In genomic region chr16:85372627-85373372, GRCh38 we compare ENCODE assay signal across 1 cellular context.
TF ChIP-seq lines count a peak whose summit lies in the region.

No MANE protein-coding gene starts in this region.

TF ChIP-seq in IMR-90, 13 proteins besides CTCF, POLR2A, EP300 and RAD21 (continued from another document):
- TF ChIP-seq USF2 (IDR thresholded peaks at IDR 0.05; ENCODE audit: low read depth, low read length) (peak; percentile 74; the same call in 1 of the 2 replicates), CEBPB (IDR thresholded peaks at IDR 0.05; ENCODE audit: low read depth, low read length) (peak; percentile 73), RCOR1 (IDR thresholded peaks at IDR 0.05; ENCODE audit: insufficient replicate concordance, low read length) (no peak), BHLHE40 (IDR thresholded peaks at IDR 0.05; ENCODE audit: low read depth, low read length) (no peak), ELK1 (IDR thresholded peaks at IDR 0.05; ENCODE audit: borderline replicate concordance, low read depth, low read length) (no peak), MAFK (IDR thresholded peaks at IDR 0.05; ENCODE audit: low read depth, low read length) (no peak), SMC3 (IDR thresholded peaks at IDR 0.05; ENCODE audit: low read depth, low read length) (no peak), MXI1 (IDR thresholded peaks at IDR 0.05; ENCODE audit: borderline replicate concordance, low read depth, low read length) (peak; percentile 73; the same call in 1 of the 2 replicates), RFX5 (IDR thresholded peaks at IDR 0.05; ENCODE audit: low read depth, low read length) (no peak), FOS (IDR thresholded peaks at IDR 0.05; ENCODE audit: low read depth, low read length) (peak; percentile 42), MAZ (IDR thresholded peaks at IDR 0.05; ENCODE audit: borderline replicate concordance, low read depth, low read length) (no peak), CHD1 (IDR thresholded peaks at IDR 0.05; ENCODE audit: low read depth, low read length) (no peak)
